8 cellular contexts compared by ENCODE assay signal in genomic region chr1:15848929-15849774, GRCh38. TPM values are rescaled to one million over a fixed set of nuclear protein-coding genes. Genes with fewer than 3 reads are reported as not detected.
DNase-seq lines count a peak whose midpoint lies in the region; ATAC-seq and TF ChIP-seq lines count a peak whose summit lies in the region.

No MANE protein-coding gene starts in this region.

- H3K9ac ChIP-seq in rectal smooth muscle tissue (ENCODE audit: low read length): peak overlapping the region; percentile 66

- peaks cover 2% of the 10 kb centered on the region for H3K36me3 Mint-ChIP-seq in T-helper 17 cell (ENCODE audit: low read depth)

- H3K27me3 Mint-ChIP-seq in T-helper 17 cell: no peaks in the 10 kb centered on the region

- peak; percentile 37 for DNase-seq in GM10248 (ENCODE audit: extremely low spot score)
- peak; percentile 77 for DNase-seq in NCI-H1694 treated with DMSO at 0.1 percent for 48 hours (lab: John Stamatoyannopoulos, UW)
- peak; percentile 49 to 62 (median 53) for DNase-seq in T-helper 17 cell
- peak; percentile 62 for DNase-seq in astrocyte of the cerebellum (ENCODE audit: low read depth)
- peak; percentile 74 to 82 for DNase-seq in hippocampal formation (lab: John Stamatoyannopoulos, UW)

- peak overlapping the region; percentile 97 for H3K4me3 Mint-ChIP-seq in T-helper 17 cell

- H3K27ac Mint-ChIP-seq in T-helper 17 cell: peak overlapping the region; percentile 94

- H3K27ac ChIP-seq in rectal smooth muscle tissue (ENCODE audit: low read depth, low read length): peak overlapping the region; percentile 91

- in situ Hi-C loops in astrocyte of the cerebellum (cut with HindIII; ENCODE audit: low sequenced_read_pairs): no loop called here

- no peak for TF ChIP-seq CTCF in GM10248 (IDR thresholded peaks at IDR 0.05; ENCODE audit: control extremely low read depth, extremely low read depth, low read depth, missing control alignments)
- TF ChIP-seq CTCF in astrocyte of the cerebellum (IDR thresholded peaks at IDR 0.05; ENCODE audit: low read depth, low read length, missing control alignments): no peak

- H3K36me3 ChIP-seq in rectal smooth muscle tissue (ENCODE audit: control insufficient read depth, insufficient read depth, low read length): no peaks in the 10 kb centered on the region

- H3K4me1 ChIP-seq in rectal smooth muscle tissue (ENCODE audit: control insufficient read depth, insufficient read depth, low read length): peaks cover 10% of the 10 kb centered on the region

- H3K4me3 ChIP-seq in astrocyte of the cerebellum (ENCODE audit: low read depth, low read length) (peak overlapping the region; percentile 90), rectal smooth muscle tissue (ENCODE audit: low read length) (peak overlapping the region; percentile 90)

- H3K9me3 ChIP-seq in T-helper 17 cell (ENCODE audit: control insufficient read depth, low read length, poor library complexity, severe bottlenecking): no peaks in the 10 kb centered on the region

- ATAC-seq in T-helper 17 cell (peak; percentile 5), GM21737 (IDR thresholded peaks at IDR 0.05; ENCODE audit: unreplicated experiment) (no peak), GM21576 (IDR thresholded peaks at IDR 0.05; ENCODE audit: unreplicated experiment) (no peak)

- no peaks in the 10 kb centered on the region for H3K27me3 ChIP-seq in rectal smooth muscle tissue (ENCODE audit: control insufficient read depth, insufficient read depth, low read length)

- CTCF ChIA-PET in GM10248 (lab: Yijun Ruan, JAX): interaction anchor here (0.9 to 2.8 kb wide), 8 partner anchors 9 to 163 kb away, joined by 3 to 16 read pairs (median 3); no protein-coding TSS in a partner anchor

- H3K4me1 Mint-ChIP-seq in T-helper 17 cell: peaks cover 34% of the 10 kb centered on the region

- POLR2A ChIA-PET in GM10248 (lab: Yijun Ruan, JAX): interaction anchor here (0.5 to 1.0 kb wide), 2 partner anchors 12 to 30 kb away, joined by 3 to 5 read pairs; no protein-coding TSS in a partner anchor

RNA-seq across cellular contexts. Expression of gene SPEN, which starts 1.6 kb away (rescaled TPM):
- 10 to 100 TPM; 73.8 to 79.1 TPM for total RNA-seq in T-helper 17 cell

RNA-seq across cellular contexts. Expression of gene UQCRHL, which starts 41.7 kb away (rescaled TPM):
- under 1 TPM; 0.65 to 0.81 TPM for total RNA-seq in T-helper 17 cell
